In genomic region chr4:128844931-128845330, GRCh38 we compare ENCODE assay signal across 18 cellular contexts. TPM values are rescaled to one million over a fixed set of nuclear protein-coding genes. Genes with fewer than 3 reads are reported as not detected.
A peak's percentile ranks its signal among the peaks of the same experiment; 100 is the strongest.
DNase-seq lines count a peak whose midpoint lies in the region; ATAC-seq and TF ChIP-seq lines count a peak whose summit lies in the region.
"Had no signal": no experiment of that assay in that cellular context is flagged by ENCODE, and none has a peak within 500 bp of the region (broad histone marks: within the 10 kb centered on the region; RNA-seq: fewer than 3 reads in every experiment).

No MANE protein-coding gene starts in this region.

- no peaks in the 10 kb centered on the region for H3K9me3 Mint-ChIP-seq in osteocyte (ENCODE audit: unreplicated experiment)
- H3K9me3 Mint-ChIP-seq: activated B cell treated with CpG ODN at 0.5 μM for 24 hours; activated naive CD4-positive, alpha-beta T cell treated with anti-CD3 and anti-CD28 coated beads for 36 hours; nephron; stimulated activated naive CD8-positive, alpha-beta T cell treated with anti-CD3 and anti-CD28 coated beads, Interleukin-15, amount 100 ng/mL, for 72 hours had no signal

- H3K27me3 ChIP-seq in body of pancreas (no peaks in the 10 kb centered on the region), thyroid gland (no peaks in the 10 kb centered on the region), esophagus squamous epithelium (no peaks in the 10 kb centered on the region)

- DNase-seq in body of pancreas (peak; percentile 90 to 95 (median 94)), left ventricle myocardium superior (peak; percentile 73), osteocyte (ENCODE audit: extremely low spot score, unreplicated experiment) (no peak), thyroid gland (peak; percentile 75 to 82), NCI-H82 treated with DMSO at 0.1 percent for 48 hours (lab: John Stamatoyannopoulos, UW; ENCODE audit: unreplicated experiment) (no peak), esophagus squamous epithelium (lab: John Stamatoyannopoulos, UW) (no peak), DMS153 (lab: John Stamatoyannopoulos, UW) (no peak)
- no peak for DNase-seq in stimulated activated CD4-positive, alpha-beta T cell treated with anti-CD3 and anti-CD28 coated beads, Interleukin-4, amount 100 ng/mL, for 1 hour
- DNase-seq: activated B cell treated with CpG ODN at 0.5 μM for 24 hours; activated CD8-positive, alpha-beta memory T cell treated with anti-CD3 and anti-CD28 coated beads, Interleukin-2, amount 10 ng/mL, durations not matched to agents 7 days and 5 days; activated naive CD4-positive, alpha-beta T cell treated with anti-CD3 and anti-CD28 coated beads for 36 hours; glutamatergic neuron; NCI-H1694 treated with DMSO at 0.1 percent for 48 hours; NCI-H524; stimulated activated naive CD8-positive, alpha-beta T cell treated with anti-CD3 and anti-CD28 coated beads, Interleukin-15, amount 100 ng/mL, for 72 hours had no signal

- no peaks in the 10 kb centered on the region for H3K27me3 Mint-ChIP-seq in osteocyte (ENCODE audit: unreplicated experiment)
- H3K27me3 Mint-ChIP-seq: activated B cell treated with CpG ODN at 0.5 μM for 24 hours; activated CD8-positive, alpha-beta memory T cell treated with anti-CD3 and anti-CD28 coated beads, Interleukin-2, amount 10 ng/mL, durations not matched to agents 7 days and 5 days; stimulated activated naive CD8-positive, alpha-beta T cell treated with anti-CD3 and anti-CD28 coated beads, Interleukin-15, amount 100 ng/mL, for 72 hours had no signal

- WGBS in body of pancreas, 2 donors, result 23 to 25% methylated on average over 4 of the region's 4 CpGs
- WGBS in thyroid gland, 2 donors, result 30 to 45% methylated on average over 4 of the region's 4 CpGs
- WGBS in esophagus squamous epithelium, 2 donors, result 50 to 69% methylated on average over 2 to 3 of the region's 4 CpGs

- peaks cover 46% of the 10 kb centered on the region for H3K36me3 Mint-ChIP-seq in osteocyte (ENCODE audit: unreplicated experiment)

- H3K4me1 Mint-ChIP-seq in osteocyte (ENCODE audit: unreplicated experiment), result peaks cover 47% of the 10 kb centered on the region

- H3K9me3 ChIP-seq in body of pancreas, result no peaks in the 10 kb centered on the region
- no peaks in the 10 kb centered on the region for H3K9me3 ChIP-seq in thyroid gland
- no peaks in the 10 kb centered on the region for H3K9me3 ChIP-seq in esophagus squamous epithelium

- H3K4me3 Mint-ChIP-seq in osteocyte (ENCODE audit: unreplicated experiment), result no peak overlapping the region
- H3K4me3 Mint-ChIP-seq: activated B cell treated with CpG ODN at 0.5 μM for 24 hours; activated CD8-positive, alpha-beta memory T cell treated with anti-CD3 and anti-CD28 coated beads, Interleukin-2, amount 10 ng/mL, durations not matched to agents 7 days and 5 days; activated naive CD4-positive, alpha-beta T cell treated with anti-CD3 and anti-CD28 coated beads for 36 hours; nephron; stimulated activated naive CD8-positive, alpha-beta T cell treated with anti-CD3 and anti-CD28 coated beads, Interleukin-15, amount 100 ng/mL, for 72 hours had no signal

- TF ChIP-seq POLR2A in body of pancreas (IDR thresholded peaks at IDR 0.05), result peak; percentile 21 to 68 (median 68)
- peak in 1 of 2 donors; percentile 42 for TF ChIP-seq POLR2A in thyroid gland (IDR thresholded peaks at IDR 0.05)
- TF ChIP-seq POLR2A in esophagus squamous epithelium (IDR thresholded peaks at IDR 0.05), result no peak

- no peak for TF ChIP-seq CTCF in body of pancreas (IDR thresholded peaks at IDR 0.05)
- no peak for TF ChIP-seq CTCF in osteocyte (IDR thresholded peaks at IDR 0.05)
- TF ChIP-seq CTCF in thyroid gland (IDR thresholded peaks at IDR 0.05), result no peak
- TF ChIP-seq CTCF in esophagus squamous epithelium (IDR thresholded peaks at IDR 0.05), result no peak

- H3K4me1 ChIP-seq in body of pancreas (peaks cover 76% of the 10 kb centered on the region), thyroid gland (peaks cover 43 to 50% of the 10 kb centered on the region in 2 donors), esophagus squamous epithelium (peaks cover 0 to 39% (median 0%) of the 10 kb centered on the region in 3 donors)

- peak overlapping the region; percentile 78 to 92 (median 87) for H3K27ac ChIP-seq in body of pancreas
- H3K27ac ChIP-seq in thyroid gland, result peak overlapping the region; percentile 75 to 89 (median 82)
- peak overlapping the region in 2 of 4 donors; percentile 26 to 42 for H3K27ac ChIP-seq in esophagus squamous epithelium
- H3K27ac ChIP-seq: KMS-11 had no signal

- no peak overlapping the region for H3K4me3 ChIP-seq in body of pancreas
- H3K4me3 ChIP-seq in thyroid gland (replicated peaks in 1 of 3), result no peak overlapping the region
- H3K4me3 ChIP-seq in esophagus squamous epithelium, result no peak overlapping the region
- H3K4me3 ChIP-seq: smooth muscle cell had no signal

- ATAC-seq in body of pancreas (peak; percentile 86), left ventricle myocardium superior (peak; percentile 90)
- ATAC-seq: activated CD8-positive, alpha-beta memory T cell treated with anti-CD3 and anti-CD28 coated beads, Interleukin-2, amount 10 ng/mL, durations not matched to agents 7 days and 5 days; stimulated activated naive CD8-positive, alpha-beta T cell treated with anti-CD3 and anti-CD28 coated beads, Interleukin-15, amount 100 ng/mL, for 72 hours had no signal

- intact Hi-C loops in body of pancreas (cut with DNase I), result no loop called here
- intact Hi-C loops in left ventricle myocardium superior (cut with micrococcal nuclease), result no loop called here
- intact Hi-C loops in thyroid gland (cut with DNase I), result no loop called here
- intact Hi-C loops in esophagus squamous epithelium (cut with DNase I), result no loop called here

- H3K27ac Mint-ChIP-seq in osteocyte (ENCODE audit: unreplicated experiment), result peak overlapping the region; percentile 21
- H3K27ac Mint-ChIP-seq: activated B cell treated with CpG ODN at 0.5 μM for 24 hours; activated CD8-positive, alpha-beta memory T cell treated with anti-CD3 and anti-CD28 coated beads, Interleukin-2, amount 10 ng/mL, durations not matched to agents 7 days and 5 days; activated naive CD4-positive, alpha-beta T cell treated with anti-CD3 and anti-CD28 coated beads for 36 hours; nephron had no signal

- H3K36me3 ChIP-seq in body of pancreas (replicated peaks in 1 of 2; ENCODE audit: insufficient read depth in 1 of 2, low read depth in 2 of 2) (peaks cover 0 to 26% of the 10 kb centered on the region in 2 donors), thyroid gland (peaks cover 29 to 51% of the 10 kb centered on the region in 2 donors), esophagus squamous epithelium (peaks cover 23 to 78% (median 25%) of the 10 kb centered on the region in 3 donors)

RNA-seq across cellular contexts. Expression of gene JADE1, which starts 35.4 kb away (rescaled TPM):
- total RNA-seq in body of pancreas (10 to 100 TPM; 44.4 to 50.4 TPM), left ventricle myocardium superior (24.4 TPM), osteocyte (19.7 and 20.4 TPM in 2 replicates), thyroid gland (100 to 1,000 TPM in 1 of 4 donors, 10 to 100 TPM in 3; 63.5 to 102 (median 74.4) TPM), esophagus squamous epithelium (10 to 100 TPM in 2 of 4 donors, 1 to 10 TPM in 2; 3.6 to 27.1 (median 8.3) TPM)

Comparison
In these comparisons a context has a peak if more than half of its experiments do, and no peak if none do; other contexts are left out.
1. DNase-seq: peak in body of pancreas (4 of 4), left ventricle myocardium superior (single experiment) and thyroid gland (2 of 2); none in osteocyte (single experiment), stimulated activated CD4-positive, alpha-beta T cell treated with anti-CD3 and anti-CD28 coated beads, Interleukin-4, amount 100 ng/mL, for 1 hour (single experiment), NCI-H82 treated with DMSO at 0.1 percent for 48 hours (single experiment), esophagus squamous epithelium (single experiment) and DMS153 (single experiment).
2. POLR2A ChIP-seq: peak in body of pancreas (3 of 3); none in esophagus squamous epithelium (0 of 4).